2 cellular contexts compared by ENCODE assay signal in the genomic region with DNA sequence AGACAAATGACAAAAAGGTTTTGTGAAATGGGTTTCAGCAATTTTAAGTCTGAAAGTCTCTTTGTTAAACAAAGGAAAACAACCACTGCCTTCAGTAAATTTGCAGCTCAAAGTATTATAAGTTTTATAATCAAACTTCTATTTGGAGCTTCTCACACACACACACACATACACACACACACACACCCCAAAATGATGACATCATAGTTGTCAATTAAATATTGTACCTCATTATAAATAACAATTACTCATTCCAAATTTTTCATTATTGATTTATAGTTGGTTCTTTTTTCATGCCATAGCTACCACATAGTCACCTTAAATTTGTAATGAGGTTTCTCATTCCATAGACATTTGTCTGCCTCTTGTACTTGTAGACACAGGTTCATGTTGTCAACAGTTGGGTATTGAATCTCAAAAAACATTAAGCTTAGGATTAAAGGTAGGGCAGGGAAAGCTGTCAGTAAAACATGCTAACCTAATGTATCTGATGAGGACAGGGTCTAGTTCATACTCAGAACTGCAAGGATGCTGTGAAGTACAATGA.
TF ChIP-seq lines count a peak whose summit lies in the region.

No MANE protein-coding gene starts in this region.

TF ChIP-seq in HepG2, 621 proteins besides CTCF, POLR2A, EP300 and RAD21:
- TF ChIP-seq MEF2D (CRISPR knock-in tag; IDR thresholded peaks at IDR 0.05): no peak
- no peak for TF ChIP-seq ZNF772 (CRISPR knock-in tag; IDR thresholded peaks at IDR 0.05)
- TF ChIP-seq ZNF614 (CRISPR knock-in tag; IDR thresholded peaks at IDR 0.05; ENCODE audit: borderline replicate concordance): no peak
- peak; percentile 59; the same call in 1 of the 2 replicates for TF ChIP-seq CREB1 (IDR thresholded peaks at IDR 0.05)
- no peak for TF ChIP-seq CREB1 (CRISPR knock-in tag; IDR thresholded peaks at IDR 0.05)
- peak; percentile 96 for TF ChIP-seq ATF7 (IDR thresholded peaks at IDR 0.05)
- TF ChIP-seq ATF7 (CRISPR knock-in tag; IDR thresholded peaks at IDR 0.05): no peak
- no peak for TF ChIP-seq SYNCRIP (IDR thresholded peaks at IDR 0.05; ENCODE audit: insufficient read depth, low read depth, low read length)
- TF ChIP-seq HDAC2 (CRISPR knock-in tag; IDR thresholded peaks at IDR 0.05): no peak

TF ChIP-seq in GM12878, 131 proteins besides CTCF, POLR2A, EP300 and RAD21:
- no peak for TF ChIP-seq SMARCA5 (IDR thresholded peaks at IDR 0.05)
- TF ChIP-seq ZSCAN29 (IDR thresholded peaks at IDR 0.05): no peak
- peak; percentile 55 for TF ChIP-seq ATF7 (IDR thresholded peaks at IDR 0.05; ENCODE audit: low read depth)
- no peak for TF ChIP-seq BACH1 (IDR thresholded peaks at IDR 0.05; ENCODE audit: borderline replicate concordance)
- no peak for TF ChIP-seq FOXM1 (IDR thresholded peaks at IDR 0.05; ENCODE audit: low read depth, low read length)
- no peak for TF ChIP-seq JUND (IDR thresholded peaks at IDR 0.05; ENCODE audit: low read depth, low read length)
- no peak for TF ChIP-seq WRNIP1 (IDR thresholded peaks at IDR 0.05; ENCODE audit: borderline replicate concordance, low read depth, low read length)
